Comparison of ENCODE assay signal across 16 cellular contexts in the genomic region with DNA sequence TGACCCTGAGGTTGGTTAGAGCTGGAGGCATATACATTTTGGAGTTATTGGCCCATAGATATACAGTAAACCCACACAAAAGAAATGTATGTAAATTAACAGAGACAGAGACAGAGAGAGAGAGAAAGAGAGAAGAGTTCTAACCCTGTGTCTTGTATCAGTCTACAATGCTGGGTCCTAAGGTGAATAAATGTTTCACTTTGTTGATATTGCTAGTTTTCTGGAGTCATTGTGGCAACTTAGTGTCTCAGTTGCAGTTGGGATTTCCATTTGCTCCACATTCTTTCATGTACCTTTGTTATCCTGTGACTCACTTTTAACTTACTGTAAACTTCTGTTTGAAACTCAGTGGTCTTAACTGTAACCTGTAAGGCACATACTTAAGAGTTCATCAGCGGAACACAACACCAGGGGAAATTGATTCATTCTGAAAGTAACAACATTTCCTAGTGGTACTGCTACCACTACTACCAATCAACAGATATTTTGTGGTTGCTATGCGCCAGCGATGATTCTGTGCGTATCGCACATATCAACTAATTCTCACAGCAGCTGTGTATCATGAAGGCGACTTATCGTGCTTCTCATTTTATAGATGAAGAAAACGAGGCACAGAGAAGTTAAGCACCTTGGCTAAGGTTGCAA. TPM values are rescaled to one million over a fixed set of nuclear protein-coding genes. Genes with fewer than 3 reads are reported as not detected.
A peak's percentile ranks its signal among the peaks of the same experiment; 100 is the strongest.
DNase-seq lines count a peak whose midpoint lies in the region; ATAC-seq and TF ChIP-seq lines count a peak whose summit lies in the region.
"Had no signal": no experiment of that assay in that cellular context is flagged by ENCODE, and none has a peak within 500 bp of the region (broad histone marks: within the 10 kb centered on the region; RNA-seq: fewer than 3 reads in every experiment).

No MANE protein-coding gene starts in this region.

- no peak overlapping the region for H3K27ac Mint-ChIP-seq in activated naive CD8-positive, alpha-beta T cell treated with anti-CD3 and anti-CD28 coated beads, Interleukin-2, amount 50 U/mL, for 24 hours
- H3K27ac Mint-ChIP-seq in progenitor cell of endocrine pancreas, result no peak overlapping the region

- no peaks in the 10 kb centered on the region for H3K4me1 ChIP-seq in osteoblast (ENCODE audit: insufficient read depth, low read length)
- H3K4me1 ChIP-seq: SJCRH30 had no signal

- DNase-seq in activated T-cell treated with anti-CD3 and anti-CD28 coated beads for 48 hours (ENCODE audit: low read depth) (peak; percentile 12), activated T-cell treated with anti-CD3 and anti-CD28 coated beads for 4 hours (no peak), progenitor cell of endocrine pancreas (ENCODE audit: low spot score, unreplicated experiment) (no peak), germinal center (ENCODE audit: low spot score) (no peak), osteoblast (ENCODE audit: insufficient read length, low spot score, missing footprints) (no peak)
- DNase-seq in activated CD4-positive, alpha-beta T cell treated with anti-CD3 and anti-CD28 coated beads for 48 hours, result peak; percentile 73
- DNase-seq in activated naive CD8-positive, alpha-beta T cell treated with anti-CD3 and anti-CD28 coated beads, Interleukin-2, amount 50 U/mL, for 24 hours, result peak; percentile 14
- DNase-seq in stimulated activated naive CD8-positive, alpha-beta T cell treated with anti-CD3 and anti-CD28 coated beads, Interleukin-15, Interleukin-2, amounts not matched to agents 100 U/mL and 50 U/mL, for 24 hours, result peak; percentile 25
- DNase-seq: hypothalamus, NCI-H1417, NCI-H226, SJCRH30, small intestine had no signal

- H2AFZ ChIP-seq in osteoblast (ENCODE audit: low read length), result no peak overlapping the region

- H3K27me3 Mint-ChIP-seq in activated naive CD8-positive, alpha-beta T cell treated with anti-CD3 and anti-CD28 coated beads, Interleukin-2, amount 50 U/mL, for 24 hours, result peaks cover 6% of the 10 kb centered on the region
- H3K27me3 Mint-ChIP-seq in progenitor cell of endocrine pancreas, result peaks cover 3% of the 10 kb centered on the region

- no peaks in the 10 kb centered on the region for H3K36me3 ChIP-seq in osteoblast (ENCODE audit: insufficient read depth, low read length)
- H3K36me3 ChIP-seq: SJCRH30 had no signal

- H4K20me1 ChIP-seq in osteoblast (ENCODE audit: insufficient read depth, low read length), result no peaks in the 10 kb centered on the region

- ATAC-seq in activated naive CD8-positive, alpha-beta T cell treated with anti-CD3 and anti-CD28 coated beads, Interleukin-2, amount 50 U/mL, for 24 hours, result peak; percentile 81
- ATAC-seq in stimulated activated naive CD8-positive, alpha-beta T cell treated with anti-CD3 and anti-CD28 coated beads, Interleukin-15, Interleukin-2, amounts not matched to agents 100 U/mL and 50 U/mL, for 24 hours, result peak; percentile 90

- no peak overlapping the region for H3K4me2 ChIP-seq in osteoblast (ENCODE audit: insufficient read depth, low read length)

- no peak overlapping the region for H3K4me3 ChIP-seq in osteoblast (ENCODE audit: insufficient read depth, low read length)
- H3K4me3 ChIP-seq: SJCRH30 had no signal

- H3K4me1 Mint-ChIP-seq in activated naive CD8-positive, alpha-beta T cell treated with anti-CD3 and anti-CD28 coated beads, Interleukin-2, amount 50 U/mL, for 24 hours, result peaks cover 18% of the 10 kb centered on the region
- no peaks in the 10 kb centered on the region for H3K4me1 Mint-ChIP-seq in progenitor cell of endocrine pancreas (ENCODE audit: low read depth)

- no peaks in the 10 kb centered on the region for H3K27me3 ChIP-seq in osteoblast (ENCODE audit: insufficient read depth, low read length)
- H3K27me3 ChIP-seq: SJCRH30 had no signal

- H3K79me2 ChIP-seq in osteoblast (ENCODE audit: insufficient read depth, low read length), result no peaks in the 10 kb centered on the region

- TF ChIP-seq CTCF in progenitor cell of endocrine pancreas (IDR thresholded peaks at IDR 0.05; ENCODE audit: unreplicated experiment) (no peak), osteoblast (IDR thresholded peaks at IDR 0.05; ENCODE audit: extremely low read depth, low read depth, low read length) (no peak)

- H3K4me3 Mint-ChIP-seq in activated naive CD8-positive, alpha-beta T cell treated with anti-CD3 and anti-CD28 coated beads, Interleukin-2, amount 50 U/mL, for 24 hours, result no peak overlapping the region
- H3K4me3 Mint-ChIP-seq in progenitor cell of endocrine pancreas (ENCODE audit: low read depth), result no peak overlapping the region

- no peaks in the 10 kb centered on the region for H3K9me3 ChIP-seq in osteoblast (ENCODE audit: low read depth, low read length)
- H3K9me3 ChIP-seq: SJCRH30 had no signal

- H3K27ac ChIP-seq in osteoblast (ENCODE audit: low read depth, low read length), result no peak overlapping the region
- H3K27ac ChIP-seq: SJCRH30 had no signal

- H3K9me3 Mint-ChIP-seq in activated naive CD8-positive, alpha-beta T cell treated with anti-CD3 and anti-CD28 coated beads, Interleukin-2, amount 50 U/mL, for 24 hours, result no peaks in the 10 kb centered on the region
- H3K9me3 Mint-ChIP-seq in progenitor cell of endocrine pancreas (ENCODE audit: low read depth), result peaks cover 36% of the 10 kb centered on the region

- no peaks in the 10 kb centered on the region for H3K36me3 Mint-ChIP-seq in activated naive CD8-positive, alpha-beta T cell treated with anti-CD3 and anti-CD28 coated beads, Interleukin-2, amount 50 U/mL, for 24 hours (ENCODE audit: low read depth)
- H3K36me3 Mint-ChIP-seq in progenitor cell of endocrine pancreas (ENCODE audit: insufficient read depth), result peaks cover 2% of the 10 kb centered on the region

RNA-seq across cellular contexts. Expression of gene ETDA, which starts 38.5 kb away (rescaled TPM):
- total RNA-seq in progenitor cell of endocrine pancreas, result not detected in 2 replicates
- not detected in 2 replicates for total RNA-seq in osteoblast
- total RNA-seq: dermis microvascular lymphatic vessel endothelial cell, H1, SJCRH30, ureter had no signal

RNA-seq across cellular contexts. Expression of gene CT55, which starts 42.1 kb away (rescaled TPM):
- total RNA-seq in progenitor cell of endocrine pancreas (0.40 TPM in 1 of 2 replicates, not detected in the other), osteoblast (not detected in 2 replicates)
- total RNA-seq: H1, ureter had no signal

Comparison
In these comparisons a context has a peak if more than half of its experiments do, and no peak if none do; other contexts are left out.
1. DNase-seq: peak in activated T-cell treated with anti-CD3 and anti-CD28 coated beads for 48 hours (single experiment), activated CD4-positive, alpha-beta T cell treated with anti-CD3 and anti-CD28 coated beads for 48 hours (single experiment), activated naive CD8-positive, alpha-beta T cell treated with anti-CD3 and anti-CD28 coated beads, Interleukin-2, amount 50 U/mL, for 24 hours (single experiment) and stimulated activated naive CD8-positive, alpha-beta T cell treated with anti-CD3 and anti-CD28 coated beads, Interleukin-15, Interleukin-2, amounts not matched to agents 100 U/mL and 50 U/mL, for 24 hours (single experiment); none in activated T-cell treated with anti-CD3 and anti-CD28 coated beads for 4 hours (single experiment), progenitor cell of endocrine pancreas (single experiment), germinal center (single experiment) and osteoblast (single experiment).